Comparison of ENCODE assay signal across 8 cellular contexts in genomic region chr10:35607475-35608316, GRCh38. TPM values are rescaled to one million over a fixed set of nuclear protein-coding genes. Genes with fewer than 3 reads are reported as not detected.
DNase-seq lines count a peak whose midpoint lies in the region; ATAC-seq and TF ChIP-seq lines count a peak whose summit lies in the region.

No MANE protein-coding gene starts in this region.

- WGBS in suprapubic skin: 17% methylated on average over 44 of the region's 75 CpGs

- no peak for TF ChIP-seq EP300 in suprapubic skin (IDR thresholded peaks at IDR 0.05)

- no peak overlapping the region for H3K27ac ChIP-seq in suprapubic skin

- H3K9me3 ChIP-seq in suprapubic skin: no peaks in the 10 kb centered on the region

- H3K27me3 Mint-ChIP-seq in activated CD4-positive, alpha-beta T cell treated with anti-CD3 and anti-CD28 coated beads, Interleukin-2, amount 10 ng/mL, durations not matched to agents 24 days and 14 days: peaks cover 46% of the 10 kb centered on the region
- peaks cover 31% of the 10 kb centered on the region for H3K27me3 Mint-ChIP-seq in activated T-helper 2 cell treated with anti-CD3 and anti-CD28 coated beads, Interferon-gamma antibody, Interleukin-2, Interleukin-4, amounts not matched to agents 10 μg/mL and 5 μg/mL and 100 μg/mL, durations not matched to agents 14 hours and 24 hours and 36 hours (ENCODE audit: low read depth)
- H3K27me3 Mint-ChIP-seq in immature natural killer cell (ENCODE audit: low read depth in 3 of 3): peaks cover 9 to 20% (median 9%) of the 10 kb centered on the region in 3 donors

- H3K4me1 ChIP-seq in suprapubic skin: peaks cover 16% of the 10 kb centered on the region

- no peak overlapping the region for H3K27ac Mint-ChIP-seq in activated CD4-positive, alpha-beta T cell treated with anti-CD3 and anti-CD28 coated beads, Interleukin-2, amount 10 ng/mL, durations not matched to agents 24 days and 14 days
- no peak overlapping the region for H3K27ac Mint-ChIP-seq in activated T-helper 2 cell treated with anti-CD3 and anti-CD28 coated beads, Interferon-gamma antibody, Interleukin-2, Interleukin-4, amounts not matched to agents 10 μg/mL and 5 μg/mL and 100 μg/mL, durations not matched to agents 14 hours and 24 hours and 36 hours
- H3K27ac Mint-ChIP-seq in immature natural killer cell: peak overlapping the region in 1 of 6 donors; percentile 32

- ATAC-seq in HG02973 (IDR thresholded peaks at IDR 0.05; ENCODE audit: unreplicated experiment): no peak

- DNase-seq in activated CD4-positive, alpha-beta T cell treated with anti-CD3 and anti-CD28 coated beads, Interleukin-2, amount 10 ng/mL, durations not matched to agents 24 days and 14 days: peak; percentile 60
- DNase-seq in activated CD4-positive, alpha-beta T cell treated with anti-CD3 and anti-CD28 coated beads for 4 hours: no peak
- DNase-seq in activated T-helper 2 cell treated with anti-CD3 and anti-CD28 coated beads, Interferon-gamma antibody, Interleukin-2, Interleukin-4, amounts not matched to agents 10 μg/mL and 5 μg/mL and 100 μg/mL, durations not matched to agents 14 hours and 24 hours and 36 hours (ENCODE audit: low spot score): no peak
- DNase-seq in immature natural killer cell: no peak
- no peak for DNase-seq in suprapubic skin (ENCODE audit: low spot score in 2 of 2)
- no peak for DNase-seq in COLO829 (ENCODE audit: low spot score)
- DNase-seq in middle frontal gyrus (ENCODE audit: extremely low spot score, low spot score): no peak

- no peak for TF ChIP-seq CTCF in suprapubic skin (IDR thresholded peaks at IDR 0.05)

- peaks cover 42% of the 10 kb centered on the region for H3K27me3 ChIP-seq in suprapubic skin

- H3K4me1 Mint-ChIP-seq in activated CD4-positive, alpha-beta T cell treated with anti-CD3 and anti-CD28 coated beads, Interleukin-2, amount 10 ng/mL, durations not matched to agents 24 days and 14 days: peaks cover 6% of the 10 kb centered on the region
- peaks cover 5% of the 10 kb centered on the region for H3K4me1 Mint-ChIP-seq in activated T-helper 2 cell treated with anti-CD3 and anti-CD28 coated beads, Interferon-gamma antibody, Interleukin-2, Interleukin-4, amounts not matched to agents 10 μg/mL and 5 μg/mL and 100 μg/mL, durations not matched to agents 14 hours and 24 hours and 36 hours (ENCODE audit: low read depth)
- H3K4me1 Mint-ChIP-seq in immature natural killer cell: peaks cover 5 to 7% of the 10 kb centered on the region in 2 donors

- peak overlapping the region; percentile 55 for H3K4me3 ChIP-seq in suprapubic skin

- H3K4me3 Mint-ChIP-seq in activated CD4-positive, alpha-beta T cell treated with anti-CD3 and anti-CD28 coated beads, Interleukin-2, amount 10 ng/mL, durations not matched to agents 24 days and 14 days: peak overlapping the region; percentile 73
- H3K4me3 Mint-ChIP-seq in activated T-helper 2 cell treated with anti-CD3 and anti-CD28 coated beads, Interferon-gamma antibody, Interleukin-2, Interleukin-4, amounts not matched to agents 10 μg/mL and 5 μg/mL and 100 μg/mL, durations not matched to agents 14 hours and 24 hours and 36 hours (ENCODE audit: low read depth): peak overlapping the region; percentile 57
- peak overlapping the region; percentile 64 to 79 (median 74) for H3K4me3 Mint-ChIP-seq in immature natural killer cell

- H3K36me3 ChIP-seq in suprapubic skin: no peaks in the 10 kb centered on the region

- H3K36me3 Mint-ChIP-seq in activated CD4-positive, alpha-beta T cell treated with anti-CD3 and anti-CD28 coated beads, Interleukin-2, amount 10 ng/mL, durations not matched to agents 24 days and 14 days (ENCODE audit: low read depth): no peaks in the 10 kb centered on the region
- H3K36me3 Mint-ChIP-seq in activated T-helper 2 cell treated with anti-CD3 and anti-CD28 coated beads, Interferon-gamma antibody, Interleukin-2, Interleukin-4, amounts not matched to agents 10 μg/mL and 5 μg/mL and 100 μg/mL, durations not matched to agents 14 hours and 24 hours and 36 hours (ENCODE audit: low read depth): no peaks in the 10 kb centered on the region
- peaks cover 0 to 3% (median 0%) of the 10 kb centered on the region in 3 donors for H3K36me3 Mint-ChIP-seq in immature natural killer cell

- no peak for TF ChIP-seq POLR2A in suprapubic skin (IDR thresholded peaks at IDR 0.05)

- intact Hi-C loops in activated CD4-positive, alpha-beta T cell treated with anti-CD3 and anti-CD28 coated beads, Interleukin-2, amount 10 ng/mL, durations not matched to agents 24 days and 14 days (cut with micrococcal nuclease): no loop called here
- intact Hi-C loops in activated T-helper 2 cell treated with anti-CD3 and anti-CD28 coated beads, Interferon-gamma antibody, Interleukin-2, Interleukin-4, amounts not matched to agents 10 μg/mL and 5 μg/mL and 100 μg/mL, durations not matched to agents 14 hours and 24 hours and 36 hours (cut with micrococcal nuclease): no loop called here

- H3K9me3 Mint-ChIP-seq in activated CD4-positive, alpha-beta T cell treated with anti-CD3 and anti-CD28 coated beads, Interleukin-2, amount 10 ng/mL, durations not matched to agents 24 days and 14 days: peaks cover 6% of the 10 kb centered on the region
- peaks cover 6% of the 10 kb centered on the region for H3K9me3 Mint-ChIP-seq in activated T-helper 2 cell treated with anti-CD3 and anti-CD28 coated beads, Interferon-gamma antibody, Interleukin-2, Interleukin-4, amounts not matched to agents 10 μg/mL and 5 μg/mL and 100 μg/mL, durations not matched to agents 14 hours and 24 hours and 36 hours
- peaks cover 0 to 3% (median 0%) of the 10 kb centered on the region in 6 donors for H3K9me3 Mint-ChIP-seq in immature natural killer cell

RNA-seq across cellular contexts. Expression of gene GJD4, which starts 2.6 kb away (rescaled TPM):
- not detected in 2 replicates for total RNA-seq in activated CD4-positive, alpha-beta T cell treated with anti-CD3 and anti-CD28 coated beads, Interleukin-2, amount 10 ng/mL, durations not matched to agents 24 days and 14 days
- total RNA-seq in activated T-helper 2 cell treated with anti-CD3 and anti-CD28 coated beads, Interferon-gamma antibody, Interleukin-2, Interleukin-4, amounts not matched to agents 10 μg/mL and 5 μg/mL and 100 μg/mL, durations not matched to agents 14 hours and 24 hours and 36 hours: not detected in 2 replicates
- polyA plus RNA-seq in immature natural killer cell: not detected
- 1 to 10 TPM in 1 of 4 donors, under 1 TPM in 1, not detected in 2; 0.42 to 1.2 TPM for total RNA-seq in suprapubic skin

RNA-seq across cellular contexts. Expression of gene FZD8, which starts 34.4 kb away (rescaled TPM):
- 0.38 and 0.56 TPM in 2 replicates for total RNA-seq in activated CD4-positive, alpha-beta T cell treated with anti-CD3 and anti-CD28 coated beads, Interleukin-2, amount 10 ng/mL, durations not matched to agents 24 days and 14 days
- 1.0 and 1.1 TPM in 2 replicates for total RNA-seq in activated T-helper 2 cell treated with anti-CD3 and anti-CD28 coated beads, Interferon-gamma antibody, Interleukin-2, Interleukin-4, amounts not matched to agents 10 μg/mL and 5 μg/mL and 100 μg/mL, durations not matched to agents 14 hours and 24 hours and 36 hours
- not detected for polyA plus RNA-seq in immature natural killer cell
- 10 to 100 TPM in 1 of 4 donors, 1 to 10 TPM in 3; 3.5 to 10.3 (median 6.0) TPM for total RNA-seq in suprapubic skin
